10 cellular contexts compared by ENCODE assay signal in genomic region chr3:55481067-55481917, GRCh38. TPM values are rescaled to one million over a fixed set of nuclear protein-coding genes. Genes with fewer than 3 reads are reported as not detected.
DNase-seq lines count a peak whose midpoint lies in the region; ATAC-seq and TF ChIP-seq lines count a peak whose summit lies in the region.
"Had no signal": no experiment of that assay in that cellular context is flagged by ENCODE, and none has a peak within 500 bp of the region (broad histone marks: within the 10 kb centered on the region; RNA-seq: fewer than 3 reads in every experiment).

No MANE protein-coding gene starts in this region.

- H3K36me3 ChIP-seq in thyroid gland, result no peaks in the 10 kb centered on the region

- no peak for TF ChIP-seq CTCF in thyroid gland (IDR thresholded peaks at IDR 0.05)

- H3K4me1 Mint-ChIP-seq in activated T-helper 1 cell treated with anti-CD3 and anti-CD28 coated beads, Interleukin-12 subunit alpha, Interleukin-12 subunit beta, Interleukin-2, Interleukin-4 antibody, amounts not matched to agents 30 ng/mL and 10 ng/mL and 1 ng/mL, durations not matched to agents 14 hours and 24 hours and 36 hours (ENCODE audit: low read depth), result peaks cover under 1% of the 10 kb centered on the region

- no peak for TF ChIP-seq POLR2A in thyroid gland (IDR thresholded peaks at IDR 0.05)

- H3K27ac ChIP-seq in thyroid gland, result no peak overlapping the region

- 25 to 28% methylated on average over 34 to 39 of the region's 45 CpGs for WGBS in thyroid gland, 2 donors

- peaks cover 7 to 11% of the 10 kb centered on the region in 2 donors for H3K4me1 ChIP-seq in thyroid gland

- H3K27ac Mint-ChIP-seq in activated T-helper 1 cell treated with anti-CD3 and anti-CD28 coated beads, Interleukin-12 subunit alpha, Interleukin-12 subunit beta, Interleukin-2, Interleukin-4 antibody, amounts not matched to agents 30 ng/mL and 10 ng/mL and 1 ng/mL, durations not matched to agents 14 hours and 24 hours and 36 hours, result no peak overlapping the region

- no peaks in the 10 kb centered on the region for H3K36me3 Mint-ChIP-seq in activated T-helper 1 cell treated with anti-CD3 and anti-CD28 coated beads, Interleukin-12 subunit alpha, Interleukin-12 subunit beta, Interleukin-2, Interleukin-4 antibody, amounts not matched to agents 30 ng/mL and 10 ng/mL and 1 ng/mL, durations not matched to agents 14 hours and 24 hours and 36 hours (ENCODE audit: low read depth)

- H3K4me3 Mint-ChIP-seq in activated T-helper 1 cell treated with anti-CD3 and anti-CD28 coated beads, Interleukin-12 subunit alpha, Interleukin-12 subunit beta, Interleukin-2, Interleukin-4 antibody, amounts not matched to agents 30 ng/mL and 10 ng/mL and 1 ng/mL, durations not matched to agents 14 hours and 24 hours and 36 hours, result no peak overlapping the region

- H3K27me3 ChIP-seq in thyroid gland, result no peaks in the 10 kb centered on the region

- peak overlapping the region in 2 of 3 donors; percentile 17 to 18 for H3K4me3 ChIP-seq in thyroid gland (replicated peaks in 1 of 3)

- H3K9me3 Mint-ChIP-seq in activated T-helper 1 cell treated with anti-CD3 and anti-CD28 coated beads, Interleukin-12 subunit alpha, Interleukin-12 subunit beta, Interleukin-2, Interleukin-4 antibody, amounts not matched to agents 30 ng/mL and 10 ng/mL and 1 ng/mL, durations not matched to agents 14 hours and 24 hours and 36 hours, result no peaks in the 10 kb centered on the region

- in situ Hi-C loops in G401 (cut with HindIII; ENCODE audit: low sequenced_read_pairs), result no loop called here

- peak; percentile 71 for DNase-seq in M059J (ENCODE audit: low read depth)
- DNase-seq in dedifferentiated amniotic fluid mesenchymal stem cell (ENCODE audit: extremely low spot score), result peak; percentile 80
- DNase-seq in left colon, result no peak
- DNase-seq in thyroid gland, result peak; percentile 48 to 60
- no peak for DNase-seq in G401 (ENCODE audit: low spot score)
- no peak for DNase-seq in activated T-helper 1 cell treated with anti-CD3 and anti-CD28 coated beads, Interleukin-12 subunit alpha, Interleukin-12 subunit beta, Interleukin-2, Interleukin-4 antibody, amounts not matched to agents 30 ng/mL and 10 ng/mL and 1 ng/mL, durations not matched to agents 14 hours and 24 hours and 36 hours (ENCODE audit: low spot score)
- DNase-seq in HT-29 (ENCODE audit: low spot score), result no peak
- DNase-seq: activated CD8-positive, alpha-beta memory T cell treated with anti-CD3 and anti-CD28 coated beads, Interleukin-2, amount 50 U/mL, for 4 hours; NCI-H1694 treated with DMSO at 0.1 percent for 48 hours had no signal

- no peaks in the 10 kb centered on the region for H3K9me3 ChIP-seq in thyroid gland

- peaks cover 56% of the 10 kb centered on the region for H3K27me3 Mint-ChIP-seq in activated T-helper 1 cell treated with anti-CD3 and anti-CD28 coated beads, Interleukin-12 subunit alpha, Interleukin-12 subunit beta, Interleukin-2, Interleukin-4 antibody, amounts not matched to agents 30 ng/mL and 10 ng/mL and 1 ng/mL, durations not matched to agents 14 hours and 24 hours and 36 hours (ENCODE audit: insufficient read depth)

- ATAC-seq in left colon (peak; percentile 22), GM19455 (IDR thresholded peaks at IDR 0.05; ENCODE audit: unreplicated experiment) (no peak)

- intact Hi-C loops in left colon (cut with DNase I, micrococcal nuclease) (loop anchor here in 1 of 2 donors (10.0 kb wide), 2 partner anchors 244 to 764 kb away; no protein-coding TSS in a partner anchor), thyroid gland (cut with DNase I) (loop anchor here (5.0 to 10.0 kb wide), 3 partner anchors 264 to 771 kb away; no protein-coding TSS in a partner anchor)
- intact Hi-C loops in activated T-helper 1 cell treated with anti-CD3 and anti-CD28 coated beads, Interleukin-12 subunit alpha, Interleukin-12 subunit beta, Interleukin-2, Interleukin-4 antibody, amounts not matched to agents 30 ng/mL and 10 ng/mL and 1 ng/mL, durations not matched to agents 14 hours and 24 hours and 36 hours (cut with micrococcal nuclease), result loop anchor here (5.0 kb wide), 1 partner anchor 1359 kb away; the partner anchor contains the start of gene CACNA2D3

RNA-seq across cellular contexts. Expression of gene WNT5A, which starts 5.8 kb away (rescaled TPM):
- 92.8 and 113 TPM in 2 replicates for total RNA-seq in M059J (2014; rRNA removed; shearing (Covaris generic))
- total RNA-seq in left colon, result 1 to 10 TPM; 3.2 to 4.0 TPM
- 10 to 100 TPM in 3 of 4 donors, 1 to 10 TPM in 1; 4.2 to 15.6 (median 10.4) TPM for total RNA-seq in thyroid gland
- 16.4 and 18.4 TPM in 2 replicates for total RNA-seq in G401 (2014; rRNA removed; shearing (Covaris generic))
- not detected in 2 replicates for total RNA-seq in activated T-helper 1 cell treated with anti-CD3 and anti-CD28 coated beads, Interleukin-12 subunit alpha, Interleukin-12 subunit beta, Interleukin-2, Interleukin-4 antibody, amounts not matched to agents 30 ng/mL and 10 ng/mL and 1 ng/mL, durations not matched to agents 14 hours and 24 hours and 36 hours
- not detected in 2 replicates for total RNA-seq in HT-29 (2014; rRNA removed; shearing (Covaris generic))

Comparison
In these comparisons a context has a peak if more than half of its experiments do, and no peak if none do; other contexts are left out.
1. DNase-seq: peak in M059J (single experiment), dedifferentiated amniotic fluid mesenchymal stem cell (single experiment) and thyroid gland (2 of 2); none in left colon (0 of 2), G401 (single experiment), activated T-helper 1 cell treated with anti-CD3 and anti-CD28 coated beads, Interleukin-12 subunit alpha, Interleukin-12 subunit beta, Interleukin-2, Interleukin-4 antibody, amounts not matched to agents 30 ng/mL and 10 ng/mL and 1 ng/mL, durations not matched to agents 14 hours and 24 hours and 36 hours (single experiment) and HT-29 (single experiment).